In the genomic region with DNA sequence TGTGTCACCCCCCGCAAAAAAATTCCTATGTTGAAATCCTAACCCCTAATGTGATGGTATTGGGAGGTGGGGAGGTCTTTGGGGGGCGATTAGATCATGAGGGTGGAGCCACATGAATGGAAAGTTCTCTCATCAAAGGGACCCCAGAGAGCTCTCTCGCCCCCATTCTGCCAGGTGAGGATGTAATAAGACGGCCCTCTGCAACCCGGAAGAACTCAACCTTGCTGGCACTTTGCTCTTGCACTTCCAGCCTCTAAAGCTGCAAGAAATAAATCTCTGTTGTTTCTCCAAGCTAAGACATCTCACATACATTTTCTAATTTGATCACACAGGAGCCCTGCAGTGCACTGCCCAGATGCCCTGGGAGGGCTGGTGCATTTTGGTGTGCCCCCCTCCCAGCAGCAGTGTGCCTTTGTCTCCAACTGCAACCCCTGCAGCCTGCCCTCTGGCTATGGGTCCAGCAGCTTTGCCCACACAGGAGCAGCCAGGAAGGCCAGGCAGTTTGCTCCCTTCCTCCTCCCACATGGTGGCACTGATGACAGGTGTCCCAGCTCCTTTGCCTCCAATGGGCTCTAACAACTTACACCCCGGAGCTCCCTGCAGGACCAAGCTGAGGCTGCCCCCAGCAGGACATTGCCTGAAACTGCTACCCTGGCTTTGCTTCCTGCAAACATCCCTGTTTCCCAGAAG, we compare ENCODE assay signal across 8 cellular contexts. TPM values are rescaled to one million over a fixed set of nuclear protein-coding genes. Genes with fewer than 3 reads are reported as not detected.
DNase-seq lines count a peak whose midpoint lies in the region; ATAC-seq and TF ChIP-seq lines count a peak whose summit lies in the region.

No MANE protein-coding gene starts in this region.

- H3K4me3 ChIP-seq in HEK293 (ENCODE audit: low read depth, low read length) (no peak overlapping the region), aorta (ENCODE audit: low read length in 2 of 2) (no peak overlapping the region)

- H3K9me3 ChIP-seq in HEK293 (ENCODE audit: control insufficient read depth, insufficient read depth, low read depth, low read length) (no peaks in the 10 kb centered on the region), aorta (ENCODE audit: control insufficient read depth, low read length) (no peaks in the 10 kb centered on the region)

- CTCF ChIA-PET in HEK293 (lab: Yijun Ruan, JAX), result interaction anchor here (0.6 to 4.9 kb wide), 35 partner anchors 10 to 539 kb away, joined by 3 to 100 read pairs (median 4); partner anchors contain the start of gene BDKRB2

- in situ Hi-C loops in T47D (cut with HindIII; ENCODE audit: low pct_unique_long_range_greater_than_20kb, low sequenced_read_pairs), result no loop called here

- no peaks in the 10 kb centered on the region for H3K27me3 ChIP-seq in aorta (ENCODE audit: control insufficient read depth in 1 of 2, insufficient read depth in 2 of 2, low read length in 1 of 2)

- POLR2A ChIA-PET in HEK293 (lab: Yijun Ruan, JAX), result no interaction called here

- DNase-seq in COR-L47 (lab: John Stamatoyannopoulos, UW) (peak; percentile 93), NCI-H524 (lab: John Stamatoyannopoulos, UW) (peak; percentile 96 to 99), T47D (ENCODE audit: low read depth in 1 of 2, low spot score in 1 of 2) (peak; percentile 78 to 93), left kidney (ENCODE audit: low read depth, low spot score) (peak; percentile 88), aorta (peak in 1 of 2 donors; percentile 77)

- 33 to 40% methylated on average over 6 of the region's 6 CpGs for WGBS in aorta, 2 donors

- H3K27ac ChIP-seq in HEK293 (ENCODE audit: extremely low read depth, low read depth, low read length), result no peak overlapping the region
- no peak overlapping the region for H3K27ac ChIP-seq in aorta (ENCODE audit: low read depth in 1 of 2, low read length in 2 of 2)

- H3K36me3 ChIP-seq in HEK293 (ENCODE audit: control insufficient read depth in 2 of 2, insufficient read depth in 1 of 2, low read length in 2 of 2) (no peaks in the 10 kb centered on the region), aorta (ENCODE audit: control insufficient read depth in 1 of 2, insufficient read depth in 2 of 2, low read length in 1 of 2) (no peaks in the 10 kb centered on the region)

- ATAC-seq in aorta (ENCODE audit: low FRiP score) (peak; percentile 48), HG03196 (IDR thresholded peaks at IDR 0.05; ENCODE audit: unreplicated experiment) (no peak), HG02973 (IDR thresholded peaks at IDR 0.05; ENCODE audit: unreplicated experiment) (no peak)

- H3K4me1 ChIP-seq in HEK293 (ENCODE audit: control insufficient read depth, insufficient read depth, low read length), result no peaks in the 10 kb centered on the region
- H3K4me1 ChIP-seq in aorta (ENCODE audit: control insufficient read depth in 1 of 2, insufficient read depth in 2 of 2, low read length in 2 of 2), result no peaks in the 10 kb centered on the region

- TF ChIP-seq CTCF in HEK293 (tag by site-specific recombination; IDR thresholded peaks at IDR 0.05), result peak; percentile 85

- intact Hi-C loops in aorta (cut with DNase I), result loop anchor here in 1 of 2 donors (1.0 kb wide), 1 partner anchor 101 kb away; no protein-coding TSS in a partner anchor

TF ChIP-seq in HEK293, 187 proteins besides CTCF, POLR2A, EP300 and RAD21:
- TF ChIP-seq ZNF654 (tag by site-specific recombination; IDR thresholded peaks at IDR 0.05; ENCODE audit: low read depth) (peak; percentile 84), SCRT1 (tag by site-specific recombination; IDR thresholded peaks at IDR 0.05; ENCODE audit: borderline replicate concordance) (peak; percentile 29; the same call in 1 of the 2 replicates), ZFHX2 (tag by site-specific recombination; conservative IDR thresholded peaks at IDR 0.05) (peak; percentile 68), ZBTB10 (tag by site-specific recombination; IDR thresholded peaks at IDR 0.05) (no peak), ZNF585B (tag by site-specific recombination; IDR thresholded peaks at IDR 0.05) (no peak)

RNA-seq across cellular contexts. Expression of gene C14orf132, which starts 59.3 kb away (rescaled TPM):
- total RNA-seq in aorta, result 10 to 100 TPM; 38.2 to 39.1 TPM
- polyA plus RNA-seq in aorta, result 10 to 100 TPM; 10.8 to 14.3 TPM
